8 cellular contexts compared by ENCODE assay signal in genomic region chr2:204024503-204024902, GRCh38.
DNase-seq lines count a peak whose midpoint lies in the region; ATAC-seq and TF ChIP-seq lines count a peak whose summit lies in the region.

No MANE protein-coding gene starts in this region.

- H3K4me1 ChIP-seq in SK-N-SH (ENCODE audit: control insufficient read depth in 1 of 2, insufficient read depth in 2 of 2, low read depth in 1 of 2, low read length in 1 of 2) = peaks cover 0 to 24% of the 10 kb centered on the region in 2 experiments; a peak in 3 of 4 replicates

- peak; percentile 92 for TF ChIP-seq RAD21 in SK-N-SH (IDR thresholded peaks at IDR 0.05; ENCODE audit: low read length)

- DNase-seq in Calu3 (peak; percentile 44), HT-29 (ENCODE audit: low spot score) (peak; percentile 37), SK-N-SH (peak; percentile 20), fibroblast of pulmonary artery (ENCODE audit: low read depth) (peak; percentile 40), progenitor cell of endocrine pancreas (ENCODE audit: low spot score, unreplicated experiment) (no peak), mesenteric fat pad (ENCODE audit: low spot score) (no peak)

- no peaks in the 10 kb centered on the region for H3K79me2 ChIP-seq in SK-N-SH (ENCODE audit: insufficient read depth)

- H3F3A ChIP-seq in SK-N-SH (replicated peaks; ENCODE audit: insufficient read depth) = no peaks in the 10 kb centered on the region

- H3K27ac Mint-ChIP-seq in Calu3 (ENCODE audit: unreplicated experiment) = no peak overlapping the region
- H3K27ac Mint-ChIP-seq in progenitor cell of endocrine pancreas = no peak overlapping the region

- H3K27me3 Mint-ChIP-seq in Calu3 (ENCODE audit: unreplicated experiment) (peaks cover 17% of the 10 kb centered on the region), progenitor cell of endocrine pancreas (no peaks in the 10 kb centered on the region)

- H3K9me3 Mint-ChIP-seq in Calu3 (ENCODE audit: low read depth, unreplicated experiment) (no peaks in the 10 kb centered on the region), progenitor cell of endocrine pancreas (ENCODE audit: low read depth) (no peaks in the 10 kb centered on the region)

- H3K4me3 ChIP-seq in SK-N-SH (ENCODE audit: low read depth in 2 of 2, low read length in 1 of 2) = no peak overlapping the region
- H3K4me3 ChIP-seq in fibroblast of pulmonary artery (replicated peaks; ENCODE audit: low read depth, low read length) = no peak overlapping the region

- no peak overlapping the region for H3K4me2 ChIP-seq in SK-N-SH

- no peak overlapping the region for H2AFZ ChIP-seq in SK-N-SH (ENCODE audit: low read depth)

- H3K27ac ChIP-seq in SK-N-SH (ENCODE audit: low read depth in 2 of 2, low read length in 1 of 2) = no peak overlapping the region

- ATAC-seq in GM21390 (IDR thresholded peaks at IDR 0.05; ENCODE audit: unreplicated experiment) (no peak), HG02763 (IDR thresholded peaks at IDR 0.05; ENCODE audit: unreplicated experiment) (no peak)

- no peaks in the 10 kb centered on the region for H3K36me3 ChIP-seq in SK-N-SH (replicated peaks in 1 of 2; ENCODE audit: control insufficient read depth in 1 of 2, insufficient read depth in 2 of 2, low read length in 1 of 2)

- intact Hi-C loops in Calu3 (cut with micrococcal nuclease; ENCODE audit: unreplicated experiment) = loop anchor here (10.0 kb wide), 2 partner anchors 120 to 230 kb away; no protein-coding TSS in a partner anchor

- TF ChIP-seq CTCF in Calu3 (IDR thresholded peaks at IDR 0.05; ENCODE audit: unreplicated experiment) = peak; percentile 24
- peak; percentile 60 for TF ChIP-seq CTCF in SK-N-SH (IDR thresholded peaks at IDR 0.05)
- peak; percentile 58 for TF ChIP-seq CTCF in fibroblast of pulmonary artery (IDR thresholded peaks at IDR 0.05; ENCODE audit: low read length, missing control alignments)
- peak; percentile 79 for TF ChIP-seq CTCF in progenitor cell of endocrine pancreas (IDR thresholded peaks at IDR 0.05; ENCODE audit: unreplicated experiment)

- BruUV-seq in Calu3 (replicated peaks; lab: Mats Ljungman, UMichigan) = no TSS peak

- H4K20me1 ChIP-seq in SK-N-SH (ENCODE audit: insufficient read depth) = no peaks in the 10 kb centered on the region

- peaks cover 3% of the 10 kb centered on the region for H3K4me1 Mint-ChIP-seq in Calu3 (ENCODE audit: low read depth, unreplicated experiment)
- peaks cover 4% of the 10 kb centered on the region for H3K4me1 Mint-ChIP-seq in progenitor cell of endocrine pancreas (ENCODE audit: low read depth)

- no peaks in the 10 kb centered on the region for H3K36me3 Mint-ChIP-seq in Calu3 (ENCODE audit: insufficient read depth, unreplicated experiment)
- H3K36me3 Mint-ChIP-seq in progenitor cell of endocrine pancreas (ENCODE audit: insufficient read depth) = no peaks in the 10 kb centered on the region

- H3K9ac ChIP-seq in SK-N-SH = no peak overlapping the region

- no peak for TF ChIP-seq EP300 in SK-N-SH (IDR thresholded peaks at IDR 0.05; ENCODE audit: borderline replicate concordance in 1 of 2, low read depth in 1 of 2, low read length in 1 of 2)

- H3K9me3 ChIP-seq in SK-N-SH = no peaks in the 10 kb centered on the region

- no peaks in the 10 kb centered on the region; the same call in 1 of the 2 replicates for H3K27me3 ChIP-seq in SK-N-SH (ENCODE audit: insufficient read depth)

- H3K4me3 Mint-ChIP-seq in Calu3 (ENCODE audit: low read depth, unreplicated experiment) = no peak overlapping the region
- H3K4me3 Mint-ChIP-seq in progenitor cell of endocrine pancreas (ENCODE audit: low read depth) = no peak overlapping the region

- no peaks in the 10 kb centered on the region for H3K9me2 ChIP-seq in SK-N-SH

- CTCF ChIA-PET in Calu3 (lab: Charles Lee) = no interaction called here
- CTCF ChIA-PET in SK-N-SH (lab: Yijun Ruan, JAX) = interaction anchor here (0.6 to 2.3 kb wide), 27 partner anchors 10 to 1901 kb away, joined by 3 to 12 read pairs (median 3); no protein-coding TSS in a partner anchor

- WGBS in SK-N-SH (ENCODE audit: low lambda C conversion rate) = 29% methylated on average over 1 of the region's 1 CpG

- POLR2A ChIA-PET in SK-N-SH (lab: Yijun Ruan, JAX) = no interaction called here

TF ChIP-seq in SK-N-SH, 30 proteins besides CTCF, POLR2A, EP300 and RAD21:
- TF ChIP-seq TAF1 (IDR thresholded peaks at IDR 0.05; ENCODE audit: borderline replicate concordance, low read depth, low read length) (no peak), ELF1 (IDR thresholded peaks at IDR 0.05) (no peak), NRF1 (IDR thresholded peaks at IDR 0.05; ENCODE audit: low read depth, low read length) (no peak), FOSL2 (IDR thresholded peaks at IDR 0.05; ENCODE audit: borderline replicate concordance, low read depth) (no peak), GABPA (IDR thresholded peaks at IDR 0.05; ENCODE audit: low read depth) (no peak), GATA2 (CRISPR knock-in tag; IDR thresholded peaks at IDR 0.05) (no peak), IRF3 (IDR thresholded peaks at IDR 0.05; ENCODE audit: low read depth, low read length) (no peak), SIN3A (IDR thresholded peaks at IDR 0.05; ENCODE audit: borderline replicate concordance, low read depth, low read length) (no peak), SMC3 (IDR thresholded peaks at IDR 0.05; ENCODE audit: low read depth, low read length) (peak; percentile 54), EZH2phosphoT487 (IDR thresholded peaks at IDR 0.05; ENCODE audit: borderline replicate concordance, low read depth) (no peak), RCOR1 (IDR thresholded peaks at IDR 0.05; ENCODE audit: low read length) (peak; percentile 31; the same call in 1 of the 2 replicates), MEF2A (IDR thresholded peaks at IDR 0.05; ENCODE audit: borderline replicate concordance, low read depth) (no peak), RXRA (IDR thresholded peaks at IDR 0.05; ENCODE audit: borderline replicate concordance, low read depth) (no peak), YY1 (IDR thresholded peaks at IDR 0.05; ENCODE audit: low read depth) (no peak)
- TF ChIP-seq, protein P1, sequence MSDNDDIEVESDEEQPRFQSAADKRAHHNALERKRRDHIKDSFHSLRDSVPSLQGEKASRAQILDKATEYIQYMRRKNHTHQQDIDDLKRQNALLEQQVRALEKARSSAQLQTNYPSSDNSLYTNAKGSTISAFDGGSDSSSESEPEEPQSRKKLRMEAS (IDR thresholded peaks at IDR 0.05; ENCODE audit: low read depth) = no peak
- TF ChIP-seq, protein P2, sequence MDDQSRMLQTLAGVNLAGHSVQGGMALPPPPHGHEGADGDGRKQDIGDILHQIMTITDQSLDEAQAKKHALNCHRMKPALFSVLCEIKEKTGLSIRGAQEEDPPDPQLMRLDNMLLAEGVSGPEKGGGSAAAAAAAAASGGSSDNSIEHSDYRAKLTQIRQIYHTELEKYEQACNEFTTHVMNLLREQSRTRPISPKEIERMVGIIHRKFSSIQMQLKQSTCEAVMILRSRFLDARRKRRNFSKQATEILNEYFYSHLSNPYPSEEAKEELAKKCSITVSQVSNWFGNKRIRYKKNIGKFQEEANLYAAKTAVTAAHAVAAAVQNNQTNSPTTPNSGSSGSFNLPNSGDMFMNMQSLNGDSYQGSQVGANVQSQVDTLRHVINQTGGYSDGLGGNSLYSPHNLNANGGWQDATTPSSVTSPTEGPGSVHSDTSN (IDR thresholded peaks at IDR 0.05) = no peak
- TF ChIP-seq, protein P3, sequence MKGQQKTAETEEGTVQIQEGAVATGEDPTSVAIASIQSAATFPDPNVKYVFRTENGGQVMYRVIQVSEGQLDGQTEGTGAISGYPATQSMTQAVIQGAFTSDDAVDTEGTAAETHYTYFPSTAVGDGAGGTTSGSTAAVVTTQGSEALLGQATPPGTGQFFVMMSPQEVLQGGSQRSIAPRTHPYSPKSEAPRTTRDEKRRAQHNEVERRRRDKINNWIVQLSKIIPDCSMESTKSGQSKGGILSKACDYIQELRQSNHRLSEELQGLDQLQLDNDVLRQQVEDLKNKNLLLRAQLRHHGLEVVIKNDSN (IDR thresholded peaks at IDR 0.05; ENCODE audit: borderline replicate concordance, low read depth) = no peak

Comparison
In these comparisons a context has a peak if more than half of its experiments do, and no peak if none do; other contexts are left out.
1. DNase-seq: peak in Calu3 (single experiment), HT-29 (single experiment), SK-N-SH (single experiment) and fibroblast of pulmonary artery (single experiment); none in progenitor cell of endocrine pancreas (single experiment) and mesenteric fat pad (single experiment).
2. CTCF ChIP-seq: peak in every context shown above with its lines; median percentile 79 in progenitor cell of endocrine pancreas; 60 in SK-N-SH; 58 in fibroblast of pulmonary artery; 24 in Calu3.